ENCODE assay signal across 9 cellular contexts in the genomic region with DNA sequence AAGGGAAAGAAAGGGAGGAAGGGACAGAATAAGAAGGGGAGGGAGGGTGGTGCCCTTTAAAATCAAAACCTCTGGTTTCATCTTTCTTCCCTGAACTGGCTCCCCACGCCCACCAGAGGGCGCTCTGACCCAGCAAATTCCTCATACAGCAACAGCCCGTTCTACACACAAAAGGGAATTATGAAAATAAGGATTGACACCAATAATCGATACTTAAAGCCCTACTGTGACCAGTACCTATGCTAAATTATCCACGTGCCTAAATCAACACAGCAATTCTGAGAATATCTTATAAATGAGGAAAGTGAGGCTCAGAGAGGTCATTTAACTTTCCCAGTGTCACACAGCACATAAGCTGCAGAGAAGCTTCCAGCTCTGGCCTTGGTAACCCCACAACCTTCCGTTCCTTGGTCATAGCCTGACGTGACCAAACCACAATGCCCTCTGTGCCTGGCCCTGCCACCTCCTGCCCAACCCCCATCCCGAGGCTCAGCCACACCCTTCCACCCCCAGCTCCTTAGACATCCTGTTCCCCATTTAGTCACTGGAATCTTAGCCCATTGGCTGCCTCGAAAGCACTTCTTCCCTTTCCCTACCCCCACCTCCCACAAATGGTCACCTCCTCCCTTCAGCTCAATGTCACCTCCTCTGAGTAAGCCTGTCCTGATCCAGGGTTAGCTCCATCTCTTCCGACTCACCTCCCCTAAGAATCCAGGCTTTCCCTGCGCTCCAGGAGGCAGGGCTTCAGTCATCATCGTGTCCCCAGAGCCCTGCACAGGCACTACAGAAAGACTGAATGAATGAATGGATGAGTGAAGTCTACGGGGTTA. TPM values are rescaled to one million over a fixed set of nuclear protein-coding genes. Genes with fewer than 3 reads are reported as not detected.
A peak's percentile ranks its signal among the peaks of the same experiment; 100 is the strongest.
DNase-seq lines count a peak whose midpoint lies in the region; ATAC-seq and TF ChIP-seq lines count a peak whose summit lies in the region.
"Had no signal": no experiment of that assay in that cellular context is flagged by ENCODE, and none has a peak within 500 bp of the region (broad histone marks: within the 10 kb centered on the region; RNA-seq: fewer than 3 reads in every experiment).

No MANE protein-coding gene starts in this region.

- peak overlapping the region; percentile 59 for H3K4me3 Mint-ChIP-seq in HFFc6
- peak overlapping the region in 2 of 3 experiments; percentile 15 to 37 for H3K4me3 Mint-ChIP-seq in nephron

- H3K27me3 ChIP-seq in OCI-LY1 (ENCODE audit: insufficient read depth, low read length) (peaks cover 7% of the 10 kb centered on the region; the same call in 1 of the 2 replicates), stomach (peaks cover 0 to 51% (median 10%) of the 10 kb centered on the region in 3 donors)

- DNase-seq in CD1c-positive myeloid dendritic cell (ENCODE audit: extremely low spot score) (peak; percentile 97), HFFc6 (peak; percentile 51), epithelial cell of prostate (ENCODE audit: low read depth, low spot score) (no peak), stomach (peak; percentile 69)
- DNase-seq in activated CD8-positive, alpha-beta memory T cell treated with anti-CD3 and anti-CD28 coated beads, Interleukin-2, amount 50 U/mL, for 48 hours: peak; percentile 91

- no peaks in the 10 kb centered on the region for H4K20me1 ChIP-seq in OCI-LY1 (ENCODE audit: insufficient read depth, low read length)

- H3K27me3 Mint-ChIP-seq in HFFc6 (ENCODE audit: insufficient read depth): peaks cover 21% of the 10 kb centered on the region
- H3K27me3 Mint-ChIP-seq in nephron (ENCODE audit: low read depth): peaks cover 4% of the 10 kb centered on the region

- H3F3A ChIP-seq in OCI-LY1 (ENCODE audit: insufficient read depth, low read length): no peaks in the 10 kb centered on the region

- no peaks in the 10 kb centered on the region for H3K4me1 ChIP-seq in OCI-LY1 (ENCODE audit: insufficient read depth, low read length, severe bottlenecking)
- peaks cover 0 to 17% (median 15%) of the 10 kb centered on the region in 4 donors for H3K4me1 ChIP-seq in stomach

- H3K36me3 ChIP-seq in OCI-LY1 (ENCODE audit: insufficient read depth, low read length) (no peaks in the 10 kb centered on the region), stomach (peaks cover 0 to 9% (median 0%) of the 10 kb centered on the region in 4 donors)

- no peaks in the 10 kb centered on the region for H3K79me2 ChIP-seq in OCI-LY1 (ENCODE audit: insufficient read depth, low read length)

- WGBS in stomach, 5 donors: 6 to 11% (median 7%) methylated on average over 13 of the region's 13 CpGs

- no peak for TF ChIP-seq POLR2A in stomach (IDR thresholded peaks at IDR 0.05)

- intact Hi-C loops in stomach (cut with DNase I; ENCODE audit: low total_unique reads): no loop called here

- no peak overlapping the region for H3K4me2 ChIP-seq in OCI-LY1 (ENCODE audit: low read length)

- peak; percentile 98 for TF ChIP-seq CTCF in HFFc6 (IDR thresholded peaks at IDR 0.05)
- peak; percentile 95 for TF ChIP-seq CTCF in OCI-LY1 (IDR thresholded peaks at IDR 0.05; ENCODE audit: low read length)
- peak; percentile 95 to 97 (median 95) for TF ChIP-seq CTCF in nephron (IDR thresholded peaks at IDR 0.05; ENCODE audit: unreplicated experiment in 3 of 3)
- TF ChIP-seq CTCF in stomach (IDR thresholded peaks at IDR 0.05): peak in 5 of 7 experiments; percentile 87 to 94 (median 91)

- H3K36me3 Mint-ChIP-seq in HFFc6 (ENCODE audit: low read depth) (no peaks in the 10 kb centered on the region), nephron (ENCODE audit: low read depth) (no peaks in the 10 kb centered on the region)

- peak overlapping the region; percentile 44; the same call in 1 of the 2 replicates for H3K27ac Mint-ChIP-seq in HFFc6
- H3K27ac Mint-ChIP-seq in nephron: peak overlapping the region in 2 of 3 experiments; percentile 45 to 69

- H3K4me3 ChIP-seq in OCI-LY1 (ENCODE audit: low read depth, low read length, poor library complexity, severe bottlenecking) (no peak overlapping the region), stomach (no peak overlapping the region)

- no peak overlapping the region for H3K9ac ChIP-seq in OCI-LY1 (ENCODE audit: low read length)

- no peaks in the 10 kb centered on the region for H3K9me3 ChIP-seq in OCI-LY1 (ENCODE audit: low read length)
- H3K9me3 ChIP-seq in stomach: no peaks in the 10 kb centered on the region

- no peak overlapping the region for H2AFZ ChIP-seq in OCI-LY1 (ENCODE audit: low read length)

- H3K9me3 Mint-ChIP-seq in HFFc6 (peaks cover 3% of the 10 kb centered on the region; the same call in 1 of the 2 replicates), nephron (no peaks in the 10 kb centered on the region)

- ATAC-seq in GM19397 (IDR thresholded peaks at IDR 0.05; ENCODE audit: unreplicated experiment): no peak

- TF ChIP-seq EP300 in stomach (IDR thresholded peaks at IDR 0.05): no peak

- H3K27ac ChIP-seq in OCI-LY1 (ENCODE audit: low read depth, low read length, poor library complexity, severe bottlenecking): no peak overlapping the region
- peak overlapping the region; percentile 31 for H3K27ac ChIP-seq in epithelial cell of prostate
- H3K27ac ChIP-seq in stomach: no peak overlapping the region

- H3K9me2 ChIP-seq in OCI-LY1 (ENCODE audit: low read depth, low read length): no peaks in the 10 kb centered on the region

- peaks cover 16% of the 10 kb centered on the region for H3K4me1 Mint-ChIP-seq in HFFc6 (ENCODE audit: low read depth)
- H3K4me1 Mint-ChIP-seq in nephron: peaks cover 18% of the 10 kb centered on the region

RNA-seq across cellular contexts. Expression of gene PNMA8B, which starts 34.2 kb away (rescaled TPM):
- total RNA-seq in HFFc6 (2021; fragmentation: NEBNext Ultra II Directional; extraction: Animal tissue kit (Norgen Biotek cat#: 25700)): under 1 TPM in 4 of 6 experiments, not detected in 2; 0.02 to 0.17 (median 0.07) TPM
- total RNA-seq in stomach: 1 to 10 TPM in 2 of 5 donors, under 1 TPM in 2, not detected in 1; under 0.01 to 4.1 (median 0.72) TPM
- 1 to 10 TPM in 1 of 3 donors, under 1 TPM in 2; 0.40 to 1.1 (median 0.76) TPM for polyA plus RNA-seq in stomach
- total RNA-seq: T-helper 2 cell treated with Interferon-gamma antibody and Interleukin-4, amounts not matched to agents 100 ng/mL and 5 ng/mL, for 36 hours had no signal

RNA-seq across cellular contexts. Expression of gene PNMA8A, which starts 58.5 kb away (rescaled TPM):
- total RNA-seq in HFFc6 (2021; fragmentation: NEBNext Ultra II Directional; extraction: Animal tissue kit (Norgen Biotek cat#: 25700)): 10 to 100 TPM in 2 of 6 experiments, 1 to 10 TPM in 4; 8.6 to 13.1 (median 9.2) TPM
- 1 to 10 TPM in 2 of 5 donors, under 1 TPM in 1, not detected in 2; 0.43 to 4.8 (median 3.1) TPM for total RNA-seq in stomach
- polyA plus RNA-seq in stomach: 1 to 10 TPM; 1.1 to 1.5 (median 1.3) TPM
- total RNA-seq: T-helper 2 cell treated with Interferon-gamma antibody and Interleukin-4, amounts not matched to agents 100 ng/mL and 5 ng/mL, for 36 hours had no signal
